Comparison of ENCODE assay signal across 9 cellular contexts in the genomic region with DNA sequence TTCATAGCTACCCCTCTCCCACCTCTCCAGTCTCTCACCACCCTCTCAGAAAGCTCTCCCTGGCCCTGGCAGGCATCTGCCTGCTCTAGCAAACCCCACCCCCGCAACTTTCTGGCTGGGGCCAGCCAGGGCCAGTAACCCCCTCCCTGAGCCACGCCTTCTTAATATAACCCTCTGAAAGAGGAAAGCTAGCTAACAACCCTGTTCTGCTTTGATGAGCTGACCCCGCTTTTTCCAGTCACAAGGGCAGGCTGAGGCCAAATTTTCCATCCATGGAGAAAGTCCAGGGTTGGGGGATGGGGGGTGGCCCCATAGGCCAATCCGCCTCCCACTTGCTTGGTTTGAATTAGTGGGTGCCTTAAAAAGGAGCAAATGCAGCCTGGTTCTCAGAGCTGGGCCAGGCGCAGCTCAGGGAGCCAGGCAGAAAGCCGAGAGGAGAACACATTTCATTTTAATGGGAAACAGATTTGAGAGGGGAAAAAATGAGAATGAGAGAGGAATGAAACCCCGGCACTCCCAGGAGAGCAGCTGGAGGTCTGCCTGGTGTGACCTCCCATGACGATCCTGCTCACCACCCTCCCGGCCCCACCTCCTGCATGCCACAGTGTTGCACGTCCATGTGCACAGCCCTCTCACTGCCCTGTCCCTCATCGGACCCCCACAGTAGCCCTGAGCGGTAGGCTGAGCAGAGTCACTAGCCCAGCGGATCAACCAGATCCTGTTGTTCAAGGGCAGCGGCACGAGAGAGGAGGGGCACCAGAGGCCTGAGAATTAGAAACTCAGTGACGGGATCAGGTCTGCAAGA.
DNase-seq lines count a peak whose midpoint lies in the region; ATAC-seq, FAIRE-seq and TF ChIP-seq lines count a peak whose summit lies in the region.
"Had no signal": no experiment of that assay in that cellular context is flagged by ENCODE, and none has a peak within 500 bp of the region (broad histone marks: within the 10 kb centered on the region; RNA-seq: fewer than 3 reads in every experiment).

No MANE protein-coding gene starts in this region.

- no peaks in the 10 kb centered on the region for H3K9me3 ChIP-seq in muscle layer of duodenum (ENCODE audit: control insufficient read depth in 1 of 2, low read length in 2 of 2)
- no peaks in the 10 kb centered on the region for H3K9me3 ChIP-seq in OCI-LY7 (ENCODE audit: low read length)

- H3K27ac ChIP-seq in muscle layer of duodenum (ENCODE audit: low read length) (peak overlapping the region; percentile 91), OCI-LY7 (ENCODE audit: low read depth, low read length, poor library complexity, severe bottlenecking) (no peak overlapping the region)
- H3K27ac ChIP-seq: C4-2B had no signal

- peak; percentile 44 for DNase-seq in A172 (ENCODE audit: low spot score)
- DNase-seq in NCI-H526 (lab: John Stamatoyannopoulos, UW): peak; percentile 92 to 93
- no peak for DNase-seq in NCI-H510A treated with DMSO at 0.1 percent for 48 hours (lab: John Stamatoyannopoulos, UW)
- no peak for DNase-seq in OCI-LY7 (ENCODE audit: low spot score)

- intact Hi-C loops in OCI-LY7 (cut with micrococcal nuclease; ENCODE audit: unreplicated experiment): no loop called here

- H2AFZ ChIP-seq in OCI-LY7 (ENCODE audit: low read length): no peak overlapping the region

- H3K4me3 ChIP-seq in muscle layer of duodenum (ENCODE audit: low read depth in 1 of 2, low read length in 2 of 2) (peak overlapping the region in 1 of 2 donors; percentile 36), OCI-LY7 (ENCODE audit: low read depth, low read length, poor library complexity, severe bottlenecking) (no peak overlapping the region)

- H3K4me1 ChIP-seq in muscle layer of duodenum (ENCODE audit: control insufficient read depth in 1 of 2, insufficient read depth in 2 of 2, low read length in 2 of 2) (peaks cover 4 to 46% of the 10 kb centered on the region in 2 donors), OCI-LY7 (ENCODE audit: insufficient read depth, low read length, poor library complexity, severe bottlenecking) (no peaks in the 10 kb centered on the region)

- no peaks in the 10 kb centered on the region for H3K27me3 ChIP-seq in muscle layer of duodenum (ENCODE audit: low read depth, low read length)

- POLR2A ChIA-PET in OCI-LY7 (lab: Charles Lee): interaction anchor here (0.7 to 1.3 kb wide), 2 partner anchors 38 to 183 kb away, joined by 3 read pairs; no protein-coding TSS in a partner anchor

- H3K36me3 ChIP-seq in muscle layer of duodenum (ENCODE audit: control insufficient read depth in 1 of 2, insufficient read depth in 2 of 2, low read length in 2 of 2): no peaks in the 10 kb centered on the region
- no peaks in the 10 kb centered on the region for H3K36me3 ChIP-seq in OCI-LY7 (ENCODE audit: insufficient read depth, low read length)

- H3K4me2 ChIP-seq in OCI-LY7 (ENCODE audit: low read length): no peak overlapping the region

- ATAC-seq in GM19324 (IDR thresholded peaks at IDR 0.05; ENCODE audit: low FRiP score, unreplicated experiment) (no peak), HG03196 (IDR thresholded peaks at IDR 0.05; ENCODE audit: unreplicated experiment) (no peak)

- H4K20me1 ChIP-seq in OCI-LY7 (ENCODE audit: insufficient read depth, low read length): no peaks in the 10 kb centered on the region

- TF ChIP-seq CTCF in OCI-LY7 (conservative IDR thresholded peaks at IDR 0.05; ENCODE audit: low read length): no peak

- H3K9me2 ChIP-seq in OCI-LY7 (ENCODE audit: insufficient read depth, low read length): no peaks in the 10 kb centered on the region

- no peaks in the 10 kb centered on the region for H3K79me2 ChIP-seq in OCI-LY7 (ENCODE audit: insufficient read depth, low read depth, low read length)

- CTCF ChIA-PET in OCI-LY7 (lab: Charles Lee; ENCODE audit: unreplicated experiment): no interaction called here

- FAIRE-seq in endometrium (lab: Jason Lieb, UNC): peak; percentile 75

- no TSS peak for BruUV-seq in OCI-LY7 (replicated peaks; lab: Mats Ljungman, UMichigan)

Comparison
In these comparisons a context has a peak if more than half of its experiments do, and no peak if none do; other contexts are left out.
1. DNase-seq: peak in A172 (single experiment) and NCI-H526 (2 of 2); none in NCI-H510A treated with DMSO at 0.1 percent for 48 hours (single experiment) and OCI-LY7 (single experiment).